In the genomic region with DNA sequence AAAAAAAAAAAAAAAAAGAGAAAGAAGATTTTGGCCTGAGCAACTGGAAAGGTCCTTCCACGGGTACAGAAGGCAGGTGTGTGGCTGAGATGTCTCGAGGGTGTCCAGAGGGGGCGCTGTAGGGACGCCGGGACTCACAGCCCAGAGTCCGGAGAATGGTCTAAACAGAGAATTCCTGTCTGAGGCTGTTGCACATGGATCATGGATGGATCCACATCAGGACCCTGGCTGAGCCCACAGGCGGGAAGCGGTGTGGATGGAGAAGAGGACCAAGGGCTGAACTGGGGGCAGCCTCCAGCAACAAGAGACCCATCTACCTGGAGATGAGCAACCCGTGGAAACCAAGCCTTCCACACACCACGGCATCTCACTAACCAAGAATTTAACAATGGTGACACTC, we compare ENCODE assay signal across 2 cellular contexts.
TF ChIP-seq lines count a peak whose summit lies in the region.

No MANE protein-coding gene starts in this region.

TF ChIP-seq in GM23338, 12 proteins besides CTCF, POLR2A, EP300 and RAD21 (continued from another document):
- TF ChIP-seq, protein P1, sequence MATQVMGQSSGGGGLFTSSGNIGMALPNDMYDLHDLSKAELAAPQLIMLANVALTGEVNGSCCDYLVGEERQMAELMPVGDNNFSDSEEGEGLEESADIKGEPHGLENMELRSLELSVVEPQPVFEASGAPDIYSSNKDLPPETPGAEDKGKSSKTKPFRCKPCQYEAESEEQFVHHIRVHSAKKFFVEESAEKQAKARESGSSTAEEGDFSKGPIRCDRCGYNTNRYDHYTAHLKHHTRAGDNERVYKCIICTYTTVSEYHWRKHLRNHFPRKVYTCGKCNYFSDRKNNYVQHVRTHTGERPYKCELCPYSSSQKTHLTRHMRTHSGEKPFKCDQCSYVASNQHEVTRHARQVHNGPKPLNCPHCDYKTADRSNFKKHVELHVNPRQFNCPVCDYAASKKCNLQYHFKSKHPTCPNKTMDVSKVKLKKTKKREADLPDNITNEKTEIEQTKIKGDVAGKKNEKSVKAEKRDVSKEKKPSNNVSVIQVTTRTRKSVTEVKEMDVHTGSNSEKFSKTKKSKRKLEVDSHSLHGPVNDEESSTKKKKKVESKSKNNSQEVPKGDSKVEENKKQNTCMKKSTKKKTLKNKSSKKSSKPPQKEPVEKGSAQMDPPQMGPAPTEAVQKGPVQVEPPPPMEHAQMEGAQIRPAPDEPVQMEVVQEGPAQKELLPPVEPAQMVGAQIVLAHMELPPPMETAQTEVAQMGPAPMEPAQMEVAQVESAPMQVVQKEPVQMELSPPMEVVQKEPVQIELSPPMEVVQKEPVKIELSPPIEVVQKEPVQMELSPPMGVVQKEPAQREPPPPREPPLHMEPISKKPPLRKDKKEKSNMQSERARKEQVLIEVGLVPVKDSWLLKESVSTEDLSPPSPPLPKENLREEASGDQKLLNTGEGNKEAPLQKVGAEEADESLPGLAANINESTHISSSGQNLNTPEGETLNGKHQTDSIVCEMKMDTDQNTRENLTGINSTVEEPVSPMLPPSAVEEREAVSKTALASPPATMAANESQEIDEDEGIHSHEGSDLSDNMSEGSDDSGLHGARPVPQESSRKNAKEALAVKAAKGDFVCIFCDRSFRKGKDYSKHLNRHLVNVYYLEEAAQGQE (IDR thresholded peaks at IDR 0.05; ENCODE audit: unreplicated experiment), result no peak
- no peak for TF ChIP-seq EZH2phosphoT487 (IDR thresholded peaks at IDR 0.05; ENCODE audit: unreplicated experiment)
- no peak for TF ChIP-seq ZNF331 (CRISPR knock-in tag; IDR thresholded peaks at IDR 0.05; ENCODE audit: low read depth)

TF ChIP-seq in SK-N-SH treated with all-trans-retinoic acid at 6 μM for 48 hours, 23 proteins besides CTCF, POLR2A, EP300 and RAD21 (continued from another document):
- TF ChIP-seq, protein P2, sequence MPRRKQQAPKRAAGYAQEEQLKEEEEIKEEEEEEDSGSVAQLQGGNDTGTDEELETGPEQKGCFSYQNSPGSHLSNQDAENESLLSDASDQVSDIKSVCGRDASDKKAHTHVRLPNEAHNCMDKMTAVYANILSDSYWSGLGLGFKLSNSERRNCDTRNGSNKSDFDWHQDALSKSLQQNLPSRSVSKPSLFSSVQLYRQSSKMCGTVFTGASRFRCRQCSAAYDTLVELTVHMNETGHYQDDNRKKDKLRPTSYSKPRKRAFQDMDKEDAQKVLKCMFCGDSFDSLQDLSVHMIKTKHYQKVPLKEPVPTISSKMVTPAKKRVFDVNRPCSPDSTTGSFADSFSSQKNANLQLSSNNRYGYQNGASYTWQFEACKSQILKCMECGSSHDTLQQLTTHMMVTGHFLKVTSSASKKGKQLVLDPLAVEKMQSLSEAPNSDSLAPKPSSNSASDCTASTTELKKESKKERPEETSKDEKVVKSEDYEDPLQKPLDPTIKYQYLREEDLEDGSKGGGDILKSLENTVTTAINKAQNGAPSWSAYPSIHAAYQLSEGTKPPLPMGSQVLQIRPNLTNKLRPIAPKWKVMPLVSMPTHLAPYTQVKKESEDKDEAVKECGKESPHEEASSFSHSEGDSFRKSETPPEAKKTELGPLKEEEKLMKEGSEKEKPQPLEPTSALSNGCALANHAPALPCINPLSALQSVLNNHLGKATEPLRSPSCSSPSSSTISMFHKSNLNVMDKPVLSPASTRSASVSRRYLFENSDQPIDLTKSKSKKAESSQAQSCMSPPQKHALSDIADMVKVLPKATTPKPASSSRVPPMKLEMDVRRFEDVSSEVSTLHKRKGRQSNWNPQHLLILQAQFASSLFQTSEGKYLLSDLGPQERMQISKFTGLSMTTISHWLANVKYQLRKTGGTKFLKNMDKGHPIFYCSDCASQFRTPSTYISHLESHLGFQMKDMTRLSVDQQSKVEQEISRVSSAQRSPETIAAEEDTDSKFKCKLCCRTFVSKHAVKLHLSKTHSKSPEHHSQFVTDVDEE (CRISPR knock-in tag; IDR thresholded peaks at IDR 0.05), result no peak
- no peak for TF ChIP-seq TOX (CRISPR knock-in tag; IDR thresholded peaks at IDR 0.05; ENCODE audit: borderline replicate concordance)
- no peak for TF ChIP-seq ESRRG (CRISPR knock-in tag; IDR thresholded peaks at IDR 0.05)
- TF ChIP-seq ARNTL (CRISPR knock-in tag; IDR thresholded peaks at IDR 0.05; ENCODE audit: borderline replicate concordance, low read depth), result no peak
